Comparison of ENCODE assay signal across 8 cellular contexts in genomic region chr2:133421516-133422324, GRCh38.
DNase-seq lines count a peak whose midpoint lies in the region; ATAC-seq, FAIRE-seq and TF ChIP-seq lines count a peak whose summit lies in the region.

No MANE protein-coding gene starts in this region.

- no CpG with 5 or more reads among the region's 4 CpGs for WGBS in H9 (ENCODE audit: extremely low coverage, insufficient read length, low lambda C conversion rate)

- no peak overlapping the region for H3K4me2 ChIP-seq in H9 (ENCODE audit: insufficient read depth, insufficient read length, low read length)

- H2BK15ac ChIP-seq in H9 (ENCODE audit: low read depth, low read length), result no peak overlapping the region

- H3K27me3 ChIP-seq in MG63, result no peaks in the 10 kb centered on the region
- H3K27me3 ChIP-seq in foreskin keratinocyte, result no peaks in the 10 kb centered on the region
- no peaks in the 10 kb centered on the region for H3K27me3 ChIP-seq in H9 (ENCODE audit: insufficient read depth, low read length)

- H2AFZ ChIP-seq in H9 (ENCODE audit: low read length), result no peak overlapping the region

- TF ChIP-seq CTCF in foreskin keratinocyte (conservative IDR thresholded peaks at IDR 0.05) (peak; percentile 39), H9 (conservative IDR thresholded peaks at IDR 0.05) (no peak)

- no peaks in the 10 kb centered on the region for H3K79me1 ChIP-seq in H9 (ENCODE audit: insufficient read depth, low read depth, low read length, poor library complexity, severe bottlenecking)

- no peak overlapping the region for H4K8ac ChIP-seq in H9 (replicated peaks; ENCODE audit: insufficient read length, low read depth, low read length)

- H3K9me3 ChIP-seq in MG63 (no peaks in the 10 kb centered on the region), H9 (ENCODE audit: control insufficient read depth, low read depth, low read length) (no peaks in the 10 kb centered on the region)

- H3K14ac ChIP-seq in H9 (ENCODE audit: insufficient read depth, low read length), result no peak overlapping the region

- no peak overlapping the region for H3K27ac Mint-ChIP-seq in H9

- H3K18ac ChIP-seq in H9 (ENCODE audit: insufficient read length, low read depth, low read length), result no peak overlapping the region

- no peaks in the 10 kb centered on the region for H3K36me3 Mint-ChIP-seq in H9 (ENCODE audit: insufficient read depth in 1 of 3, low read depth in 3 of 3)

- H3K79me2 ChIP-seq in H9 (ENCODE audit: insufficient read depth, low read length), result no peaks in the 10 kb centered on the region

- no peak overlapping the region for H4K5ac ChIP-seq in H9 (ENCODE audit: insufficient read length, low read depth, low read length)

- H3K4me1 ChIP-seq in foreskin keratinocyte, result peaks cover 23% of the 10 kb centered on the region
- H3K4me1 ChIP-seq in H9 (ENCODE audit: insufficient read depth, low read length), result peaks cover 8% of the 10 kb centered on the region; the same call in 1 of the 2 replicates

- no peak overlapping the region for H3K4ac ChIP-seq in H9 (ENCODE audit: low read depth, low read length)

- no peak overlapping the region for H2BK12ac ChIP-seq in H9 (ENCODE audit: insufficient read length, low read depth, low read length)

- no peak overlapping the region for H2BK5ac ChIP-seq in H9 (ENCODE audit: insufficient read length, low read length)

- H4K20me1 ChIP-seq in H9 (ENCODE audit: control insufficient read depth, insufficient read depth, insufficient read length), result no peaks in the 10 kb centered on the region

- ATAC-seq in GM21717 (IDR thresholded peaks at IDR 0.05; ENCODE audit: unreplicated experiment) (peak; percentile 68), foreskin keratinocyte (peak; percentile 18)

- H3K27ac ChIP-seq in foreskin keratinocyte (peak overlapping the region; percentile 12), H9 (ENCODE audit: insufficient read length, low read depth, low read length) (no peak overlapping the region)

- DNase-seq in DMS153 (lab: John Stamatoyannopoulos, UW) (peak; percentile 82), MG63 (peak; percentile 45), foreskin keratinocyte (no peak), KG1 (lab: John Stamatoyannopoulos, UW) (no peak), RPMI8226 (no peak), H9 (no peak), urothelium cell line (ENCODE audit: low spot score) (no peak)

- H3K4me1 Mint-ChIP-seq in H9, result peaks cover 44 to 54% of the 10 kb centered on the region in 2 experiments

- no peak overlapping the region for H3T11ph ChIP-seq in H9 (ENCODE audit: low read length)

- no peak overlapping the region for H3K4me3 ChIP-seq in MG63

- no peak overlapping the region for H3K23ac ChIP-seq in H9 (ENCODE audit: insufficient read length, low read depth, low read length)

- H3K27me3 Mint-ChIP-seq in H9 (ENCODE audit: low read depth), result no peaks in the 10 kb centered on the region; the same call in 1 of the 2 replicates

- H2AK5ac ChIP-seq in H9 (ENCODE audit: insufficient read length, low read length), result no peak overlapping the region

- H2BK20ac ChIP-seq in H9 (ENCODE audit: low read depth, low read length, poor library complexity, severe bottlenecking), result no peak overlapping the region

- H3K4me3 Mint-ChIP-seq in H9, result no peak overlapping the region

- no peak overlapping the region for H3K56ac ChIP-seq in H9 (ENCODE audit: insufficient read length, low read depth, low read length)

- no peak overlapping the region for H4K91ac ChIP-seq in H9 (ENCODE audit: insufficient read length, low read depth, low read length)

- no peak overlapping the region for H3K9ac ChIP-seq in H9 (ENCODE audit: extremely low read depth, insufficient read length, low read length)

- no peaks in the 10 kb centered on the region for H3K23me2 ChIP-seq in H9 (ENCODE audit: insufficient read length, low read depth, low read length, poor library complexity, severe bottlenecking)

- no peaks in the 10 kb centered on the region; a peak in 1 of 5 replicates for H3K9me3 Mint-ChIP-seq in H9

- FAIRE-seq in urothelium cell line (lab: Jason Lieb, UNC), result no peak

- no peak overlapping the region for H2BK120ac ChIP-seq in H9 (ENCODE audit: low read depth, low read length, poor library complexity, severe bottlenecking)

- H3K36me3 ChIP-seq in MG63, result no peaks in the 10 kb centered on the region

Comparison
In these comparisons a context has a peak if more than half of its experiments do, and no peak if none do; other contexts are left out.
1. DNase-seq: peak in DMS153 (single experiment) and MG63 (single experiment); none in foreskin keratinocyte (0 of 2), KG1 (single experiment), RPMI8226 (single experiment), H9 (single experiment) and urothelium cell line (single experiment).